ENCODE assay signal across 8 cellular contexts in the genomic region with DNA sequence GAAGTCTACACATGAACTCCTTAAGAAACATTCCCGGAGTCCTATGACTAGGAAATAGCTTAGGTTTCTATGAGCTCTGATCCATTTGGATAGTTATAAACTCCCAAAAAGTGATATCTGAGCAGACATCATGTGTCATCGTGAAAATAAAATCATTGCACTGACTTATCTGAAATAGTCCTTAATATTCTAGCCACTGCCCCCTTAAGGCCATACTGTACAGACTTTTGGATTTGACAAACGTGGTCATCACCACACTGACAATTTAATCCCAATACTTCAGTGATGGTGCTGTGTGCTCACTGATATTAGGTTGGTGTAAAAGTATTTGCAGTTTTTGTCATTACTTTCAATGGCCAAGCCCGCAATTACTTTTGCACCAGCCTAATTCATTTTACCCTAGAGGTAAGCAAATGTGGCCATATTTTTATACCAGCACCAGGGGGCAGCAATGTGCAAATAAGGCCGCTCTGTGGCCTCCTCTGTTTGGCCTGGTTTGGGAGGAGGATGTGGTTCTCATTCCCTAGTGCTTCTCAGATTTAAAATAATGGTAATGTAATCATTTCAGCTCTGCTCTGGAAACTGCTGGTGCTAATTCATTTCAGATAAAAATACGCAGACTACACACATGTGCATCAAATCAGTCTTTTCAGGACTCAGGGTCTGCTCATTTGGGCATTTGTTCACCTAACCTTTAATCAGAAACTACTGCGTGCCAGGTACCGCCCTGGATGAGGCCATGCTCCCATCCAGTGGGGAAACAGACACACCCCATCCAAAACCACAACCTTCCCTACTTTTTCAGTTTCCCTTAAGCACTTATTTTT.
DNase-seq lines count a peak whose midpoint lies in the region; ATAC-seq lines count a peak whose summit lies in the region.

No MANE protein-coding gene starts in this region.

- ATAC-seq in GM18907 (IDR thresholded peaks at IDR 0.05; ENCODE audit: unreplicated experiment) (peak; percentile 82), HG03139 (IDR thresholded peaks at IDR 0.05; ENCODE audit: unreplicated experiment) (peak; percentile 73)

- DNase-seq in Ammon's horn (ENCODE audit: low spot score) (peak; percentile 84), NCI-H526 treated with DMSO at 0.1 percent for 48 hours (lab: John Stamatoyannopoulos, UW) (peak; percentile 6), ecto neural progenitor cell (ENCODE audit: low spot score) (peak; percentile 72), lung microvascular endothelial cell (ENCODE audit: low read depth in 2 of 2) (peak; percentile 74 to 82)
- peak; percentile 67 to 74 for DNase-seq in activated CD4-positive, alpha-beta T cell treated with anti-CD3 and anti-CD28 coated beads, Interleukin-2, amount 50 U/mL, for 4 hours
- DNase-seq in stimulated activated CD8-positive, alpha-beta memory T cell treated with anti-CD3 and anti-CD28 coated beads, Interleukin-15, amount 100 ng/mL, for 24 hours (ENCODE audit: low read depth): peak; percentile 21

Comparison
In these comparisons a context has a peak if more than half of its experiments do, and no peak if none do; other contexts are left out.
1. Peak in every context shown above with its lines: DNase-seq and ATAC-seq.
2. DNase-seq: peak in every context shown above with its lines; median percentile 84 in Ammon's horn; 78 in lung microvascular endothelial cell; 72 in ecto neural progenitor cell; 70 in activated CD4-positive, alpha-beta T cell treated with anti-CD3 and anti-CD28 coated beads, Interleukin-2, amount 50 U/mL, for 4 hours; 21 in stimulated activated CD8-positive, alpha-beta memory T cell treated with anti-CD3 and anti-CD28 coated beads, Interleukin-15, amount 100 ng/mL, for 24 hours; 6 in NCI-H526 treated with DMSO at 0.1 percent for 48 hours.